1 cellular context compared by ENCODE assay signal in genomic region chr6:131949909-131950766, GRCh38.
TF ChIP-seq lines count a peak whose summit lies in the region.

No MANE protein-coding gene starts in this region.

TF ChIP-seq in HepG2, 621 proteins besides CTCF, POLR2A, EP300 and RAD21 (continued from another document and continues in another):
- no peak; the same call in 1 of the 2 replicates for TF ChIP-seq PPARG (CRISPR knock-in tag; conservative IDR thresholded peaks at IDR 0.05)
- TF ChIP-seq, protein P1, sequence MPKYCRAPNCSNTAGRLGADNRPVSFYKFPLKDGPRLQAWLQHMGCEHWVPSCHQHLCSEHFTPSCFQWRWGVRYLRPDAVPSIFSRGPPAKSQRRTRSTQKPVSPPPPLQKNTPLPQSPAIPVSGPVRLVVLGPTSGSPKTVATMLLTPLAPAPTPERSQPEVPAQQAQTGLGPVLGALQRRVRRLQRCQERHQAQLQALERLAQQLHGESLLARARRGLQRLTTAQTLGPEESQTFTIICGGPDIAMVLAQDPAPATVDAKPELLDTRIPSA (CRISPR knock-in tag; IDR thresholded peaks at IDR 0.05; ENCODE audit: borderline replicate concordance): peak; percentile 59
- TF ChIP-seq, protein P2, sequence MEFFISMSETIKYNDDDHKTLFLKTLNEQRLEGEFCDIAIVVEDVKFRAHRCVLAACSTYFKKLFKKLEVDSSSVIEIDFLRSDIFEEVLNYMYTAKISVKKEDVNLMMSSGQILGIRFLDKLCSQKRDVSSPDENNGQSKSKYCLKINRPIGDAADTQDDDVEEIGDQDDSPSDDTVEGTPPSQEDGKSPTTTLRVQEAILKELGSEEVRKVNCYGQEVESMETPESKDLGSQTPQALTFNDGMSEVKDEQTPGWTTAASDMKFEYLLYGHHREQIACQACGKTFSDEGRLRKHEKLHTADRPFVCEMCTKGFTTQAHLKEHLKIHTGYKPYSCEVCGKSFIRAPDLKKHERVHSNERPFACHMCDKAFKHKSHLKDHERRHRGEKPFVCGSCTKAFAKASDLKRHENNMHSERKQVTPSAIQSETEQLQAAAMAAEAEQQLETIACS (CRISPR knock-in tag; IDR thresholded peaks at IDR 0.05): peak; percentile 50; the same call in 1 of the 2 replicates
- TF ChIP-seq, protein P3, sequence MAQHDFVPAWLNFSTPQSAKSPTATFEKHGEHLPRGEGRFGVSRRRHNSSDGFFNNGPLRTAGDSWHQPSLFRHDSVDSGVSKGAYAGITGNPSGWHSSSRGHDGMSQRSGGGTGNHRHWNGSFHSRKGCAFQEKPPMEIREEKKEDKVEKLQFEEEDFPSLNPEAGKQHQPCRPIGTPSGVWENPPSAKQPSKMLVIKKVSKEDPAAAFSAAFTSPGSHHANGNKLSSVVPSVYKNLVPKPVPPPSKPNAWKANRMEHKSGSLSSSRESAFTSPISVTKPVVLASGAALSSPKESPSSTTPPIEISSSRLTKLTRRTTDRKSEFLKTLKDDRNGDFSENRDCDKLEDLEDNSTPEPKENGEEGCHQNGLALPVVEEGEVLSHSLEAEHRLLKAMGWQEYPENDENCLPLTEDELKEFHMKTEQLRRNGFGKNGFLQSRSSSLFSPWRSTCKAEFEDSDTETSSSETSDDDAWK (CRISPR knock-in tag; IDR thresholded peaks at IDR 0.05): no peak
- TF ChIP-seq KMT2B (CRISPR knock-in tag; IDR thresholded peaks at IDR 0.05): no peak; the same call in 1 of the 2 replicates
- peak; percentile 94 for TF ChIP-seq AGO1 (IDR thresholded peaks at IDR 0.05; ENCODE audit: low read depth, low read length, poor library complexity, severe bottlenecking)
- TF ChIP-seq ZNF317 (CRISPR knock-in tag; IDR thresholded peaks at IDR 0.05): peak; percentile 43; the same call in 1 of the 2 replicates
- 0 out of 2 replicates have a peak, but pooled peaks have one; percentile 84 for TF ChIP-seq TRAFD1 (CRISPR knock-in tag; IDR thresholded peaks at IDR 0.05; ENCODE audit: borderline replicate concordance)
- peak; percentile 31 for TF ChIP-seq HOXD1 (CRISPR knock-in tag; IDR thresholded peaks at IDR 0.05)
- TF ChIP-seq ZNF274 (CRISPR knock-in tag; IDR thresholded peaks at IDR 0.05): peak; percentile 80; the same call in 1 of the 2 replicates
- TF ChIP-seq SKIL (CRISPR knock-in tag; IDR thresholded peaks at IDR 0.05; ENCODE audit: borderline replicate concordance): peak; percentile 82
- TF ChIP-seq ZNF790 (CRISPR knock-in tag; IDR thresholded peaks at IDR 0.05; ENCODE audit: borderline replicate concordance): no peak; the same call in none of the 2 replicates
- TF ChIP-seq ZNF501 (CRISPR knock-in tag; IDR thresholded peaks at IDR 0.05): peak; percentile 85
- TF ChIP-seq ZNF839 (CRISPR knock-in tag; IDR thresholded peaks at IDR 0.05; ENCODE audit: borderline replicate concordance): peak; percentile 92; the same call in 1 of the 2 replicates
- TF ChIP-seq ETV6 (CRISPR knock-in tag; conservative IDR thresholded peaks at IDR 0.05): peak; percentile 31; the same call in 1 of the 2 replicates
- TF ChIP-seq ZNF652 (CRISPR knock-in tag; IDR thresholded peaks at IDR 0.05; ENCODE audit: borderline replicate concordance, low read depth): no peak
- no peak for TF ChIP-seq RXRB (CRISPR knock-in tag; IDR thresholded peaks at IDR 0.05; ENCODE audit: borderline replicate concordance)
- TF ChIP-seq SP2 (CRISPR knock-in tag; IDR thresholded peaks at IDR 0.05): peak; percentile 57; the same call in 1 of the 2 replicates
- no peak for TF ChIP-seq MAFG (CRISPR knock-in tag; IDR thresholded peaks at IDR 0.05)
- TF ChIP-seq ZFP90 (CRISPR knock-in tag; IDR thresholded peaks at IDR 0.05; ENCODE audit: borderline replicate concordance): peak; percentile 84
- peak; percentile 96 for TF ChIP-seq AGO2 (optimal IDR thresholded peaks at IDR 0.05; ENCODE audit: low read depth, low read length)
- TF ChIP-seq BCLAF1 (IDR thresholded peaks at IDR 0.05): no peak
- no peak; the same call in none of the 2 replicates for TF ChIP-seq FOXA3 (CRISPR knock-in tag; IDR thresholded peaks at IDR 0.05)
- peak; percentile 69; the same call in 1 of the 2 replicates for TF ChIP-seq MTA1 (CRISPR knock-in tag; IDR thresholded peaks at IDR 0.05; ENCODE audit: borderline replicate concordance)
- TF ChIP-seq ZNF589 (CRISPR knock-in tag; conservative IDR thresholded peaks at IDR 0.05): peak; percentile 86
- no peak for TF ChIP-seq ZBTB34 (CRISPR knock-in tag; IDR thresholded peaks at IDR 0.05)
- TF ChIP-seq FOXO1 (CRISPR knock-in tag; IDR thresholded peaks at IDR 0.05): peak; percentile 6; the same call in 1 of the 2 replicates
- no peak; the same call in 1 of the 2 replicates for TF ChIP-seq FOXK1 (CRISPR knock-in tag; IDR thresholded peaks at IDR 0.05; ENCODE audit: borderline replicate concordance, low read depth)
- TF ChIP-seq ZNF660 (CRISPR knock-in tag; IDR thresholded peaks at IDR 0.05; ENCODE audit: borderline replicate concordance, low read depth): 0 out of 2 replicates have a peak, but pooled peaks have one; percentile 66
- no peak for TF ChIP-seq NFATC3 (CRISPR knock-in tag; IDR thresholded peaks at IDR 0.05)
- TF ChIP-seq ZIK1 (CRISPR knock-in tag; IDR thresholded peaks at IDR 0.05; ENCODE audit: borderline replicate concordance, low read depth): 0 out of 2 replicates have a peak, but pooled peaks have one; percentile 65
- TF ChIP-seq, protein P4, sequence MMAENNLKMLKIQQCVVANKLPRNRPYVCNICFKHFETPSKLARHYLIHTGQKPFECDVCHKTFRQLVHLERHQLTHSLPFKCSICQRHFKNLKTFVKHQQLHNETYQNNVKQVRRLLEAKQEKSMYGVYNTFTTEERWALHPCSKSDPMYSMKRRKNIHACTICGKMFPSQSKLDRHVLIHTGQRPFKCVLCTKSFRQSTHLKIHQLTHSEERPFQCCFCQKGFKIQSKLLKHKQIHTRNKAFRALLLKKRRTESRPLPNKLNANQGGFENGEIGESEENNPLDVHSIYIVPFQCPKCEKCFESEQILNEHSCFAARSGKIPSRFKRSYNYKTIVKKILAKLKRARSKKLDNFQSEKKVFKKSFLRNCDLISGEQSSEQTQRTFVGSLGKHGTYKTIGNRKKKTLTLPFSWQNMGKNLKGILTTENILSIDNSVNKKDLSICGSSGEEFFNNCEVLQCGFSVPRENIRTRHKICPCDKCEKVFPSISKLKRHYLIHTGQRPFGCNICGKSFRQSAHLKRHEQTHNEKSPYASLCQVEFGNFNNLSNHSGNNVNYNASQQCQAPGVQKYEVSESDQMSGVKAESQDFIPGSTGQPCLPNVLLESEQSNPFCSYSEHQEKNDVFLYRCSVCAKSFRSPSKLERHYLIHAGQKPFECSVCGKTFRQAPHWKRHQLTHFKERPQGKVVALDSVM (CRISPR knock-in tag; IDR thresholded peaks at IDR 0.05): no peak
- TF ChIP-seq, protein P5, sequence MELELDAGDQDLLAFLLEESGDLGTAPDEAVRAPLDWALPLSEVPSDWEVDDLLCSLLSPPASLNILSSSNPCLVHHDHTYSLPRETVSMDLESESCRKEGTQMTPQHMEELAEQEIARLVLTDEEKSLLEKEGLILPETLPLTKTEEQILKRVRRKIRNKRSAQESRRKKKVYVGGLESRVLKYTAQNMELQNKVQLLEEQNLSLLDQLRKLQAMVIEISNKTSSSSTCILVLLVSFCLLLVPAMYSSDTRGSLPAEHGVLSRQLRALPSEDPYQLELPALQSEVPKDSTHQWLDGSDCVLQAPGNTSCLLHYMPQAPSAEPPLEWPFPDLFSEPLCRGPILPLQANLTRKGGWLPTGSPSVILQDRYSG (CRISPR knock-in tag; IDR thresholded peaks at IDR 0.05): no peak
- TF ChIP-seq CHCHD3 (CRISPR knock-in tag; IDR thresholded peaks at IDR 0.05): peak; percentile 53; the same call in 1 of the 2 replicates
- no peak for TF ChIP-seq ZHX2 (IDR thresholded peaks at IDR 0.05; ENCODE audit: low read depth)
- TF ChIP-seq ZHX2 (CRISPR knock-in tag; IDR thresholded peaks at IDR 0.05; ENCODE audit: borderline replicate concordance): 0 out of 2 replicates have a peak, but pooled peaks have one; percentile 57
